In genomic region chr2:181846359-181846758, GRCh38 we compare ENCODE assay signal across 21 cellular contexts.
"Had no signal": no experiment of that assay in that cellular context is flagged by ENCODE, and none has a peak within 500 bp of the region (broad histone marks: within the 10 kb centered on the region; RNA-seq: fewer than 3 reads in every experiment).

No MANE protein-coding gene starts in this region.

- H3K4me3 ChIP-seq: ascending aorta, gastrocnemius medialis, heart right ventricle, mucosa of descending colon, tibial artery had no signal

- H3K27me3 ChIP-seq: ascending aorta, gastrocnemius medialis, heart right ventricle, neutrophil, tibial artery had no signal

- DNase-seq: activated CD4-positive, alpha-beta memory T cell treated with anti-CD3 and anti-CD28 coated beads for 36 hours; activated CD4-positive, alpha-beta T cell treated with anti-CD3 and anti-CD28 coated beads for 36 hours; activated CD8-positive, alpha-beta memory T cell treated with anti-CD3 and anti-CD28 coated beads, Interleukin-2, amount 10 ng/mL, durations not matched to agents 7 days and 5 days; activated naive CD4-positive, alpha-beta T cell treated with anti-CD3 and anti-CD28 coated beads for 36 hours; activated naive CD8-positive, alpha-beta T cell treated with anti-CD3 and anti-CD28 coated beads, Interleukin-2, amount 50 U/mL, for 24 hours; activated T-cell treated with anti-CD3 and anti-CD28 coated beads, Interleukin-2, amount 50 U/mL, for 1 hour; dermis blood vessel endothelial cell; gastrocnemius medialis; heart right ventricle; mucosa of descending colon; naive thymus-derived CD8-positive, alpha-beta T cell; stimulated activated CD4-positive, alpha-beta T cell treated with anti-CD3 and anti-CD28 coated beads, Interleukin-15, amount 100 ng/mL, for 24 hours; stimulated activated CD4-positive, alpha-beta T cell treated with anti-CD3 and anti-CD28 coated beads, Interleukin-4, amount 100 ng/mL, for 1 hour; stimulated activated naive B cell treated with anti-CD40 and anti-IgM and Interleukin-4, amounts not matched to agents 10 μg/mL and 1 μg/mL and 100 μg/mL, for 72 hours; T-helper 9 cell; tibial artery; WERI-Rb-1 had no signal

- H3K36me3 ChIP-seq: ascending aorta, gastrocnemius medialis, heart right ventricle, neutrophil, tibial artery, WERI-Rb-1 had no signal

- H3K4me1 ChIP-seq: ascending aorta, gastrocnemius medialis, tibial artery had no signal

- ATAC-seq: activated CD4-positive, alpha-beta T cell treated with anti-CD3 and anti-CD28 coated beads for 36 hours; activated CD8-positive, alpha-beta memory T cell treated with anti-CD3 and anti-CD28 coated beads, Interleukin-2, amount 10 ng/mL, durations not matched to agents 7 days and 5 days; activated naive CD8-positive, alpha-beta T cell treated with anti-CD3 and anti-CD28 coated beads, Interleukin-2, amount 50 U/mL, for 24 hours; gastrocnemius medialis; heart right ventricle; naive thymus-derived CD8-positive, alpha-beta T cell; stimulated activated naive B cell treated with anti-CD40 and anti-IgM and Interleukin-4, amounts not matched to agents 10 μg/mL and 1 μg/mL and 100 μg/mL, for 72 hours had no signal

- FAIRE-seq: bronchial epithelial cell, urothelium cell line had no signal

- H3K9me3 ChIP-seq: ascending aorta, gastrocnemius medialis, heart right ventricle, mucosa of descending colon, neutrophil, tibial artery had no signal

- H3K27ac ChIP-seq: ascending aorta, gastrocnemius medialis, heart right ventricle, neutrophil, tibial artery, WERI-Rb-1 had no signal
